In the genomic region with DNA sequence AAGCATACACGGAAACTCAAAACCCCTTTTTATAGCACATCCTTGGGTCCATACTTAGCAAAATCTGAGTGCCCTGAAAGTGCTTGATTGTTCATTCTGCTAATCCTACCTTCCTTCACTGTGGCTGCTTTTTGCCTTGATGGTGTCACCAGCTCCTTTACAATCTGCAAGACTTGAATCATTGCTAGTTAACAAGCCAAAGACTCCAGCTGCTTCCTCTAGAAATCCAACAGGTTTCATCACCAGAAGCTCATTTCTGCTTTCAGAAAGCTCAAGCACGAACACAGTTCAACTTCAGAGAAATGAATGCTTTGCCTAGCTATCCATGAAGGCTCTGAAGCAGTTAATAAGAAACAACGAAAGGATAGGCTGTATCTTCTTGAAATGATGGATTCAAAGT, we compare ENCODE assay signal across 8 cellular contexts. TPM values are rescaled to one million over a fixed set of nuclear protein-coding genes. Genes with fewer than 3 reads are reported as not detected.
DNase-seq lines count a peak whose midpoint lies in the region; ATAC-seq and TF ChIP-seq lines count a peak whose summit lies in the region.
"Had no signal": no experiment of that assay in that cellular context is flagged by ENCODE, and none has a peak within 500 bp of the region (broad histone marks: within the 10 kb centered on the region; RNA-seq: fewer than 3 reads in every experiment).

No MANE protein-coding gene starts in this region.

- no peak overlapping the region for H3K4me3 Mint-ChIP-seq in mesothelial cell of epicardium

- no peaks in the 10 kb centered on the region for H3K36me3 ChIP-seq in smooth muscle cell (ENCODE audit: low read depth)

- WGBS in smooth muscle cell (ENCODE audit: low lambda C conversion rate): 38% methylated on average over 3 of the region's 3 CpGs

- peak; percentile 66 to 67 for DNase-seq in cardiac fibroblast (ENCODE audit: low read depth in 2 of 2)
- DNase-seq in smooth muscle cell (lab: John Stamatoyannopoulos, UW; ENCODE audit: unreplicated experiment): no peak
- DNase-seq in NCI-H226: no peak
- DNase-seq in mesothelial cell of epicardium (ENCODE audit: low spot score in 2 of 2, unreplicated experiment in 2 of 2): no peak

- H3K4me1 Mint-ChIP-seq in mesothelial cell of epicardium: peaks cover 25% of the 10 kb centered on the region

- peak overlapping the region; percentile 46 for H3K27ac ChIP-seq in smooth muscle cell (ENCODE audit: low read depth)
- H3K27ac ChIP-seq: parathyroid adenoma had no signal

- no peaks in the 10 kb centered on the region for H3K27me3 ChIP-seq in smooth muscle cell (ENCODE audit: low read depth)

- H3K4me1 ChIP-seq in smooth muscle cell (ENCODE audit: low read depth): peaks cover 22% of the 10 kb centered on the region

- peaks cover 6% of the 10 kb centered on the region for H3K9me3 Mint-ChIP-seq in mesothelial cell of epicardium

- TF ChIP-seq CTCF in cardiac fibroblast (IDR thresholded peaks at IDR 0.05; ENCODE audit: low read depth, low read length) (no peak), smooth muscle cell (IDR thresholded peaks at IDR 0.05; ENCODE audit: borderline replicate concordance, insufficient read depth, poor library complexity, severe bottlenecking) (no peak), mesothelial cell of epicardium (IDR thresholded peaks at IDR 0.05; ENCODE audit: unreplicated experiment) (no peak)

- peak overlapping the region; percentile 69 for H3K4me2 ChIP-seq in smooth muscle cell

- no peak overlapping the region for H3K4me3 ChIP-seq in cardiac fibroblast (replicated peaks in 1 of 2; ENCODE audit: low read depth in 2 of 2, low read length in 2 of 2)
- peak overlapping the region; percentile 7 for H3K4me3 ChIP-seq in smooth muscle cell

- ATAC-seq in GM18909 (IDR thresholded peaks at IDR 0.05; ENCODE audit: poor library complexity, unreplicated experiment) (peak; percentile 60), HG03159 (IDR thresholded peaks at IDR 0.05; ENCODE audit: unreplicated experiment) (peak; percentile 66), GM18520 (IDR thresholded peaks at IDR 0.05; ENCODE audit: unreplicated experiment) (no peak)

- H3K27ac Mint-ChIP-seq in mesothelial cell of epicardium: no peak overlapping the region

- H3K27me3 Mint-ChIP-seq in mesothelial cell of epicardium (ENCODE audit: low read depth): no peaks in the 10 kb centered on the region

- H3F3A ChIP-seq in smooth muscle cell (ENCODE audit: low read depth): no peaks in the 10 kb centered on the region

- no peak overlapping the region for H2AFZ ChIP-seq in smooth muscle cell (ENCODE audit: low read depth)
- H2AFZ ChIP-seq: parathyroid adenoma had no signal

- peaks cover 94% of the 10 kb centered on the region for H4K20me1 ChIP-seq in smooth muscle cell (ENCODE audit: low read depth)

- no peaks in the 10 kb centered on the region for H3K9me3 ChIP-seq in smooth muscle cell (replicated peaks; ENCODE audit: low read depth)

- H3K79me2 ChIP-seq in smooth muscle cell (ENCODE audit: low read depth): peaks cover 90% of the 10 kb centered on the region

- H3K36me3 Mint-ChIP-seq in mesothelial cell of epicardium: peaks cover 6% of the 10 kb centered on the region

- H3K9ac ChIP-seq in smooth muscle cell (ENCODE audit: low read depth): no peak overlapping the region
- H3K9ac ChIP-seq: parathyroid adenoma had no signal

RNA-seq across cellular contexts. Expression of a gene that starts 38.0 kb away (rescaled TPM):
- total RNA-seq in smooth muscle cell (32.8 and 34.0 TPM in 2 replicates), mesothelial cell of epicardium (34.8 to 36.4 TPM (median 35.8 TPM) in 3 replicates)
- 12.0 and 16.1 TPM in 2 replicates for polyA plus RNA-seq in smooth muscle cell

Comparison
In these comparisons a context has a peak if more than half of its experiments do, and no peak if none do; other contexts are left out.
1. DNase-seq: peak in cardiac fibroblast (2 of 2); none in smooth muscle cell (single experiment), NCI-H226 (single experiment) and mesothelial cell of epicardium (0 of 2).